In genomic region chr6:135922746-135923145, GRCh38 we compare ENCODE assay signal across 12 cellular contexts.
DNase-seq lines count a peak whose midpoint lies in the region; ATAC-seq and TF ChIP-seq lines count a peak whose summit lies in the region.
"Had no signal": no experiment of that assay in that cellular context is flagged by ENCODE, and none has a peak within 500 bp of the region (broad histone marks: within the 10 kb centered on the region; RNA-seq: fewer than 3 reads in every experiment).

No MANE protein-coding gene starts in this region.

- BruUV-seq in PC-9 (replicated peaks; lab: Mats Ljungman, UMichigan) = no TSS peak

- no peak overlapping the region for H3K4me2 ChIP-seq in PC-9

- H3K9me2 ChIP-seq in PC-9 (ENCODE audit: insufficient read depth) = no peaks in the 10 kb centered on the region

- no peaks in the 10 kb centered on the region for H3K27me3 ChIP-seq in PC-9 (ENCODE audit: insufficient read depth, low read depth)

- no peaks in the 10 kb centered on the region for H3K79me2 ChIP-seq in PC-9 (ENCODE audit: low read depth)

- DNase-seq in DMS79 (lab: John Stamatoyannopoulos, UW) (peak; percentile 33), PC-9 (no peak), fibroblast of the aortic adventitia (ENCODE audit: low read depth) (peak; percentile 94), sciatic nerve (ENCODE audit: low spot score) (no peak)
- no peak for DNase-seq in activated naive CD4-positive, alpha-beta T cell treated with anti-CD3 and anti-CD28 coated beads, Interleukin-2, amount 50 U/mL, for 16 hours
- DNase-seq in stimulated activated CD4-positive, alpha-beta T cell treated with anti-CD3 and anti-CD28 coated beads, Interleukin-12 subunit alpha, Interleukin-12 subunit beta, amount 100 ng/mL, for 4 hours = no peak
- DNase-seq in activated CD8-positive, alpha-beta memory T cell treated with anti-CD3 and anti-CD28 coated beads, Interleukin-2, amount 50 U/mL, for 48 hours = no peak
- DNase-seq: activated CD8-positive, alpha-beta memory T cell treated with anti-CD3 and anti-CD28 coated beads, Interleukin-2, amount 50 U/mL, for 4 hours; CD8-positive, alpha-beta memory T cell; NCI-H1436 treated with DMSO at 0.1 percent for 48 hours; small intestine had no signal

- no peaks in the 10 kb centered on the region for H3K9me3 ChIP-seq in PC-9 (ENCODE audit: insufficient read depth, low read depth)

- peaks cover 8% of the 10 kb centered on the region for H3F3A ChIP-seq in PC-9 (ENCODE audit: insufficient read depth, low read depth)

- peaks cover 20% of the 10 kb centered on the region for H3K4me1 ChIP-seq in PC-9 (replicated peaks; ENCODE audit: insufficient read depth)

- intact Hi-C loops in PC-9 (cut with micrococcal nuclease; ENCODE audit: unreplicated experiment) (loop anchor here (5.0 kb wide), 1 partner anchor 385 kb away; no protein-coding TSS in a partner anchor), sciatic nerve (cut with DNase I) (no loop called here)

- H3K4me3 ChIP-seq in PC-9 = no peak overlapping the region
- no peak overlapping the region for H3K4me3 ChIP-seq in fibroblast of the aortic adventitia (ENCODE audit: low read depth, low read length)

- CTCF ChIA-PET in PC-9 (lab: Charles Lee) = interaction anchor here (0.5 kb wide), 1 partner anchor 199 kb away, joined by 3 read pairs; no protein-coding TSS in a partner anchor

- POLR2A ChIA-PET in PC-9 (lab: Charles Lee; ENCODE audit: unreplicated experiment) = no interaction called here

- ATAC-seq in sciatic nerve = peak; percentile 67
- ATAC-seq in GM18511 (IDR thresholded peaks at IDR 0.05; ENCODE audit: unreplicated experiment) = no peak

- TF ChIP-seq CTCF in PC-9 (conservative IDR thresholded peaks at IDR 0.05) = no peak
- TF ChIP-seq CTCF in fibroblast of the aortic adventitia (IDR thresholded peaks at IDR 0.05; ENCODE audit: insufficient read depth, low read length) = no peak

- no peak overlapping the region for H2AFZ ChIP-seq in PC-9

- H3K36me3 ChIP-seq in PC-9 (ENCODE audit: low read depth) = no peaks in the 10 kb centered on the region

- H4K20me1 ChIP-seq in PC-9 (ENCODE audit: insufficient read depth) = no peaks in the 10 kb centered on the region

- H3K27ac ChIP-seq in PC-9 = peak overlapping the region; percentile 88

Comparison
In these comparisons a context has a peak if more than half of its experiments do, and no peak if none do; other contexts are left out.
1. DNase-seq: peak in DMS79 (single experiment) and fibroblast of the aortic adventitia (single experiment); none in PC-9 (0 of 2), sciatic nerve (single experiment), activated naive CD4-positive, alpha-beta T cell treated with anti-CD3 and anti-CD28 coated beads, Interleukin-2, amount 50 U/mL, for 16 hours (single experiment), stimulated activated CD4-positive, alpha-beta T cell treated with anti-CD3 and anti-CD28 coated beads, Interleukin-12 subunit alpha, Interleukin-12 subunit beta, amount 100 ng/mL, for 4 hours (single experiment) and activated CD8-positive, alpha-beta memory T cell treated with anti-CD3 and anti-CD28 coated beads, Interleukin-2, amount 50 U/mL, for 48 hours (single experiment).